In the genomic region with DNA sequence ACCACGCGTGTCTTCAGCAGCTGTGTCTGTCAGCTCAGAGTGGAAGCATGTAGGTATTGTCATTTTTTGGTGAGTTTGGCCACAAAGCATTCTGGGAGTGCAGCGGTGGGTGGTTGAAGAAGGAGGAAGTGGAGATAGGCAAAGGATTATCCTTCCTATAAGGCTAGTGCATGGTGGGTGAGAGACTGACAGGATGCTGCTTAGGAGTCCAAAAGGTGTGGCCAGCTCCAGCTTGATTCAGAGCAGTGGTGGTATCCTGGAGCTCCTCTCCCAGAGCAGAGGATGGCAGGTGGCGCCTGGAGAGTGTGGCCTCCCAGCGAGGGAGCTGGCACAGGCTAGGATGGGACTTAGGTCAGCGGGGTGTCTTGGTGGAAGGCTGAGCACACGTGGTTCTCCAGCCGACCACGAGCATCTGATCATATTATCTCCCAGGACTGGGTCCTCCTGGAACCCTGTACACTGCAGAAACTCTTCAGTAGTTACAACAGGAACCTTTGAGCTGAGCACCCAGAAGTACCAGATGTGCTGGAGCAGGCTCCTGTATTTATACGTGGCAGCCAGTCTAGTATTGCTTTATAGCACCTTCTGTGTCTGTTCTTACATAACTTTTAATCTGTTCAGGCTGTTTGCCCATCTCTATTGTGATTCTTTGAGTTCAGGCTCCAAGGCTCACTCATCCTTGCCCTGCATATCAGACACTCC, we compare ENCODE assay signal across 8 cellular contexts. TPM values are rescaled to one million over a fixed set of nuclear protein-coding genes. Genes with fewer than 3 reads are reported as not detected.
DNase-seq lines count a peak whose midpoint lies in the region; ATAC-seq, FAIRE-seq and TF ChIP-seq lines count a peak whose summit lies in the region.

No MANE protein-coding gene starts in this region.

- H3K4me1 Mint-ChIP-seq in CD8-positive, alpha-beta memory T cell: peaks cover 40 to 68% (median 49%) of the 10 kb centered on the region in 3 donors
- H3K4me1 Mint-ChIP-seq in dendritic cell treated with granulocyte-macrophage colony-stimulating factor and Interleukin-4, amounts not matched to agents 40 ng/mL and 50 ng/mL, for 4 days (ENCODE audit: low read depth): peaks cover 80% of the 10 kb centered on the region

- peaks cover 20% of the 10 kb centered on the region for H3K36me3 ChIP-seq in CD8-positive, alpha-beta memory T cell (ENCODE audit: insufficient read depth, low read length)
- peaks cover 22% of the 10 kb centered on the region for H3K36me3 ChIP-seq in osteoblast (ENCODE audit: insufficient read depth, low read length)

- peaks cover 0 to 34% (median 0%) of the 10 kb centered on the region in 3 donors for H3K36me3 Mint-ChIP-seq in CD8-positive, alpha-beta memory T cell
- H3K36me3 Mint-ChIP-seq in dendritic cell treated with granulocyte-macrophage colony-stimulating factor and Interleukin-4, amounts not matched to agents 40 ng/mL and 50 ng/mL, for 4 days (ENCODE audit: low read depth): peaks cover 18% of the 10 kb centered on the region

- no peak overlapping the region for H3K4me3 ChIP-seq in CD8-positive, alpha-beta memory T cell (ENCODE audit: low read length)
- H3K4me3 ChIP-seq in osteoblast (ENCODE audit: insufficient read depth, low read length): no peak overlapping the region

- no peaks in the 10 kb centered on the region for H3K9me3 Mint-ChIP-seq in CD8-positive, alpha-beta memory T cell
- H3K9me3 Mint-ChIP-seq in dendritic cell treated with granulocyte-macrophage colony-stimulating factor and Interleukin-4, amounts not matched to agents 40 ng/mL and 50 ng/mL, for 4 days: no peaks in the 10 kb centered on the region

- TF ChIP-seq CTCF in osteoblast (IDR thresholded peaks at IDR 0.05; ENCODE audit: extremely low read depth, low read depth, low read length): no peak

- H3K9me3 ChIP-seq in CD8-positive, alpha-beta memory T cell (ENCODE audit: low read length): no peaks in the 10 kb centered on the region
- no peaks in the 10 kb centered on the region for H3K9me3 ChIP-seq in osteoblast (ENCODE audit: low read depth, low read length)

- peaks cover 64% of the 10 kb centered on the region for H3K79me2 ChIP-seq in osteoblast (ENCODE audit: insufficient read depth, low read length)

- H2AFZ ChIP-seq in osteoblast (ENCODE audit: low read length): no peak overlapping the region

- peak overlapping the region; percentile 27 for H3K4me2 ChIP-seq in osteoblast (ENCODE audit: insufficient read depth, low read length)

- H3K27ac Mint-ChIP-seq in CD8-positive, alpha-beta memory T cell: peak overlapping the region; percentile 12 to 94 (median 80)
- peak overlapping the region; percentile 8 for H3K27ac Mint-ChIP-seq in dendritic cell treated with granulocyte-macrophage colony-stimulating factor and Interleukin-4, amounts not matched to agents 40 ng/mL and 50 ng/mL, for 4 days

- intact Hi-C loops in dendritic cell treated with granulocyte-macrophage colony-stimulating factor and Interleukin-4, amounts not matched to agents 40 ng/mL and 50 ng/mL, for 4 days (cut with micrococcal nuclease): loop anchor here (2.0 to 5.0 kb wide), 2 partner anchors 15 to 35 kb away; no protein-coding TSS in a partner anchor

- ATAC-seq in GM21717 (IDR thresholded peaks at IDR 0.05; ENCODE audit: unreplicated experiment) (peak; percentile 44), HG02571 (IDR thresholded peaks at IDR 0.05; ENCODE audit: unreplicated experiment) (no peak)

- no peaks in the 10 kb centered on the region for H3K27me3 ChIP-seq in CD8-positive, alpha-beta memory T cell (ENCODE audit: insufficient read depth, low read length, poor library complexity, severe bottlenecking)
- H3K27me3 ChIP-seq in osteoblast (ENCODE audit: insufficient read depth, low read length): no peaks in the 10 kb centered on the region

- CTCF ChIA-PET in CD8-positive, alpha-beta memory T cell (lab: Charles Lee): interaction anchor here (0.7 to 6.7 kb wide), 21 partner anchors 8 to 329 kb away, joined by 3 to 61 read pairs (median 5); partner anchors contain the start of genes CBY3, LTC4S, MRNIP and SQSTM1

- no peak overlapping the region for H3K4me3 Mint-ChIP-seq in CD8-positive, alpha-beta memory T cell
- no peak overlapping the region for H3K4me3 Mint-ChIP-seq in dendritic cell treated with granulocyte-macrophage colony-stimulating factor and Interleukin-4, amounts not matched to agents 40 ng/mL and 50 ng/mL, for 4 days

- H3K4me1 ChIP-seq in CD8-positive, alpha-beta memory T cell (ENCODE audit: insufficient read depth, low read length): peaks cover 30% of the 10 kb centered on the region
- H3K4me1 ChIP-seq in osteoblast (ENCODE audit: insufficient read depth, low read length): peaks cover 52% of the 10 kb centered on the region

- peaks cover 57% of the 10 kb centered on the region for H4K20me1 ChIP-seq in osteoblast (ENCODE audit: insufficient read depth, low read length)

- peak overlapping the region; percentile 19 for H3K27ac ChIP-seq in CD8-positive, alpha-beta memory T cell (ENCODE audit: low read depth, low read length)
- H3K27ac ChIP-seq in osteoblast (ENCODE audit: low read depth, low read length): peak overlapping the region; percentile 45

- DNase-seq in CD8-positive, alpha-beta memory T cell: peak in 3 of 5 donors; percentile 8 to 32 (median 24)
- DNase-seq in RCC 7860 (ENCODE audit: low spot score) (peak; percentile 19), osteoblast (ENCODE audit: insufficient read length, low spot score, missing footprints) (peak; percentile 57), 8988T (no peak), dedifferentiated amniotic fluid mesenchymal stem cell (ENCODE audit: extremely low spot score) (no peak)

- POLR2A ChIA-PET in CD8-positive, alpha-beta memory T cell (lab: Charles Lee): interaction anchor here (0.8 to 1.4 kb wide), 4 partner anchors 32 to 75 kb away, joined by 3 to 7 read pairs (median 4); partner anchors contain the start of gene LTC4S

- H3K27me3 Mint-ChIP-seq in CD8-positive, alpha-beta memory T cell: no peaks in the 10 kb centered on the region
- H3K27me3 Mint-ChIP-seq in dendritic cell treated with granulocyte-macrophage colony-stimulating factor and Interleukin-4, amounts not matched to agents 40 ng/mL and 50 ng/mL, for 4 days: no peaks in the 10 kb centered on the region

- no peak for FAIRE-seq in RCC 7860 (lab: Jason Lieb, UNC)

RNA-seq across cellular contexts. Expression of gene MAML1, which starts 29.6 kb away (rescaled TPM):
- 10 to 100 TPM; 30.4 to 30.9 TPM for total RNA-seq in CD8-positive, alpha-beta memory T cell
- 9.1 TPM for polyA plus RNA-seq in CD8-positive, alpha-beta memory T cell
- total RNA-seq in osteoblast: 12.4 and 14.1 TPM in 2 replicates

RNA-seq across cellular contexts. Expression of gene LTC4S, which starts 31.6 kb away (rescaled TPM):
- 1 to 10 TPM in 1 of 2 experiments, under 1 TPM in 1; 0.57 to 1.0 TPM for total RNA-seq in CD8-positive, alpha-beta memory T cell
- 4.0 TPM for polyA plus RNA-seq in CD8-positive, alpha-beta memory T cell
- 1.4 and 1.5 TPM in 2 replicates for total RNA-seq in osteoblast

RNA-seq across cellular contexts. Expression of gene MGAT4B, which starts 44.4 kb away (rescaled TPM):
- total RNA-seq in CD8-positive, alpha-beta memory T cell: 100 to 1,000 TPM in 1 of 2 experiments, 10 to 100 TPM in 1; 94.0 to 103 TPM
- 21.0 TPM for polyA plus RNA-seq in CD8-positive, alpha-beta memory T cell
- total RNA-seq in osteoblast: 90.5 and 95.9 TPM in 2 replicates

RNA-seq across cellular contexts. Expression of gene SQSTM1, which starts 58.5 kb away (rescaled TPM):
- 100 to 1,000 TPM; 158 to 179 TPM for total RNA-seq in CD8-positive, alpha-beta memory T cell
- 212 TPM for polyA plus RNA-seq in CD8-positive, alpha-beta memory T cell
- 826 and 992 TPM in 2 replicates for total RNA-seq in osteoblast

Comparison
In these comparisons a context has a peak if more than half of its experiments do, and no peak if none do; other contexts are left out.
1. DNase-seq: peak in CD8-positive, alpha-beta memory T cell (3 of 5), RCC 7860 (single experiment) and osteoblast (single experiment); none in 8988T (single experiment) and dedifferentiated amniotic fluid mesenchymal stem cell (single experiment).